In the genomic region with DNA sequence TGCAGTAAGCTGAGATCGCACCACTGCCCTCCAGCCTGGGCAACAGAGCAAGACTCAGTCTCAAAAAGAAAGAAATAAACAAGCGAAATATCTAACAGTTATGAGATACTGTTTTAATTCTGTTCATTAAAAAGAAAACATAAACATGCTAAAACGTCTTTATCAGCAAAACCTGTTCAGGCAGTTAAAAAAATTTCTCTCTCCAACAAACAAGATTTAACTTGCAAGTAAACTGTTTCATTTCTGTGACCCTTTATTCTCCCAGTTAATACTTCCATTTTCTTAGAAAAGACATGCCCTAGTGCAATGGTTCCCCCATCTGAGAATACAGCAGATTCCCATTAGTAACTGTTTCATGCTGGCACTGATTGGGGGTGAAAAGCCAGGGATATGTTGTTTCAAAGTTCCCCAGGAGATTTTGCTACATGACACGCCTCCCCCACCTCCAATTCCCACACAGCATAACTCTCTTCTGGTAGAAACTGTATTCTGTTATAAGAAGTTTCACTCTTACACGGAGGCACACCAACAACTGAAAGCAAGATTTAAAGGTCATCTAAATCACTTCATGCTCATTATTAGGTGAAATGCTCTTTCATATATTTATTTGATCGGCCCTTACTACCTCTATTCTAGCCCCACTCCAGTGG, we compare ENCODE assay signal across 9 cellular contexts. TPM values are rescaled to one million over a fixed set of nuclear protein-coding genes. Genes with fewer than 3 reads are reported as not detected.
DNase-seq lines count a peak whose midpoint lies in the region; ATAC-seq, FAIRE-seq and TF ChIP-seq lines count a peak whose summit lies in the region.
"Had no signal": no experiment of that assay in that cellular context is flagged by ENCODE, and none has a peak within 500 bp of the region (broad histone marks: within the 10 kb centered on the region; RNA-seq: fewer than 3 reads in every experiment).

No MANE protein-coding gene starts in this region.

- POLR2A ChIA-PET in HepG2 (lab: Yijun Ruan, JAX), result no interaction called here

- TF ChIP-seq CTCF in Loucy (conservative IDR thresholded peaks at IDR 0.05; ENCODE audit: low read length), result no peak
- TF ChIP-seq CTCF in HepG2 (CRISPR knock-in tag; IDR thresholded peaks at IDR 0.05), result no peak
- no peak for TF ChIP-seq CTCF in tibial nerve (IDR thresholded peaks at IDR 0.05)

- H3K4me1 ChIP-seq in Loucy (ENCODE audit: insufficient read depth, low read length, poor library complexity, severe bottlenecking) (peaks cover 75% of the 10 kb centered on the region), HepG2 (ENCODE audit: insufficient read depth, low read length) (peaks cover 41% of the 10 kb centered on the region), tibial nerve (peaks cover 0 to 57% (median 36%) of the 10 kb centered on the region in 4 donors)

- H3K9ac ChIP-seq in Loucy (ENCODE audit: low read depth, low read length, poor library complexity, severe bottlenecking) (no peak overlapping the region), HepG2 (ENCODE audit: insufficient read depth, low read depth, low read length) (no peak overlapping the region)

- TF ChIP-seq EP300 in HepG2 (IDR thresholded peaks at IDR 0.05; ENCODE audit: low read depth in 2 of 2, low read length in 2 of 2) (no peak), HepG2 (CRISPR knock-in tag; IDR thresholded peaks at IDR 0.05; ENCODE audit: borderline replicate concordance) (no peak), tibial nerve (IDR thresholded peaks at IDR 0.05) (no peak)

- whole genome bisulfite sequencing in HepG2 (ENCODE audit: low lambda C conversion rate), result 89% methylated on average over 6 of the region's 6 CpGs
- 69 to 72% methylated on average over 6 of the region's 6 CpGs for WGBS in tibial nerve, 2 donors

- TF ChIP-seq POLR2A in HepG2 (IDR thresholded peaks at IDR 0.05; ENCODE audit: insufficient read depth in 1 of 2, low read depth in 2 of 2, low read length in 2 of 2) (no peak), tibial nerve (IDR thresholded peaks at IDR 0.05) (no peak)

- no peaks in the 10 kb centered on the region for H3K27me3 ChIP-seq in Loucy (ENCODE audit: insufficient read depth, low read length, poor library complexity, severe bottlenecking)
- H3K27me3 ChIP-seq in HepG2 (ENCODE audit: control insufficient read depth in 1 of 2, insufficient read depth in 2 of 2, low read length in 2 of 2), result no peaks in the 10 kb centered on the region
- H3K27me3 ChIP-seq in tibial nerve, result no peaks in the 10 kb centered on the region

- CTCF ChIA-PET in HepG2 (lab: Yijun Ruan, JAX; ENCODE audit: low intra/inter-chr PET ratio, low total read pairs), result no interaction called here

- H3K79me2 ChIP-seq in Loucy (ENCODE audit: insufficient read depth, low read length), result peaks cover 100% of the 10 kb centered on the region
- H3K79me2 ChIP-seq in HepG2 (ENCODE audit: insufficient read depth, low read length), result peaks cover 94% of the 10 kb centered on the region

- no peak overlapping the region for H2AFZ ChIP-seq in Loucy (ENCODE audit: low read length)
- no peak overlapping the region for H2AFZ ChIP-seq in HepG2 (ENCODE audit: low read length)

- H3F3A ChIP-seq in Loucy (ENCODE audit: low read depth), result no peaks in the 10 kb centered on the region

- H3K4me3 ChIP-seq in GM08714 (ENCODE audit: low read length) (peak overlapping the region; percentile 40), Loucy (ENCODE audit: low read length, poor library complexity, severe bottlenecking) (no peak overlapping the region), HepG2 (replicated peaks in 1 of 3; ENCODE audit: insufficient read depth in 1 of 3, low read depth in 2 of 3, low read length in 3 of 3) (no peak overlapping the region), tibial nerve (no peak overlapping the region)

- in situ Hi-C loops in HepG2 (cut with HindIII; ENCODE audit: extremely low pct_ligation_motif_present, low pct_unique_long_range_greater_than_20kb), result no loop called here

- H3K4me2 ChIP-seq in Loucy (ENCODE audit: low read depth, low read length, poor library complexity, severe bottlenecking), result peak overlapping the region; percentile 52
- H3K4me2 ChIP-seq in HepG2 (ENCODE audit: low read depth, low read length), result no peak overlapping the region

- H4K20me1 ChIP-seq in Loucy (ENCODE audit: insufficient read depth, low read length, poor library complexity, severe bottlenecking) (peaks cover 100% of the 10 kb centered on the region), HepG2 (ENCODE audit: insufficient read depth, low read length) (no peaks in the 10 kb centered on the region; the same call in 1 of the 2 replicates)

- no peak for TF ChIP-seq RAD21 in HepG2 (CRISPR knock-in tag; IDR thresholded peaks at IDR 0.05)

- BruUV-seq in HepG2 (replicated peaks; lab: Mats Ljungman, UMichigan), result no TSS peak

- H3K36me3 ChIP-seq in Loucy (ENCODE audit: insufficient read depth, low read length) (peaks cover 72% of the 10 kb centered on the region), HepG2 (replicated peaks in 1 of 2; ENCODE audit: control insufficient read depth in 1 of 2, insufficient read depth in 2 of 2, low read length in 2 of 2) (peaks cover 0 to 12% of the 10 kb centered on the region in 2 experiments; a peak in 4 of 5 replicates), tibial nerve (peaks cover 0 to 20% (median 0%) of the 10 kb centered on the region in 3 donors)

- ATAC-seq in GM21528 (IDR thresholded peaks at IDR 0.05; ENCODE audit: low FRiP score, unreplicated experiment) (peak; percentile 70), HepG2 (no peak)

- no peak for FAIRE-seq in HepG2 (lab: Jason Lieb, UNC)
- FAIRE-seq: astrocyte had no signal

- intact Hi-C loops in HepG2 (cut with micrococcal nuclease; ENCODE audit: unreplicated experiment), result no loop called here

- H3K27ac ChIP-seq in HepG2 (ENCODE audit: extremely low read length, insufficient read depth, low read length) (peak overlapping the region; percentile 2), tibial nerve (no peak overlapping the region)

- no peaks in the 10 kb centered on the region for H3K9me3 ChIP-seq in Loucy (ENCODE audit: insufficient read depth, low read depth, low read length)
- no peaks in the 10 kb centered on the region for H3K9me3 ChIP-seq in HepG2 (ENCODE audit: low read length)
- no peaks in the 10 kb centered on the region for H3K9me3 ChIP-seq in tibial nerve

- no peaks in the 10 kb centered on the region for H3K9me2 ChIP-seq in Loucy (replicated peaks; ENCODE audit: low read depth, low read length)

- DNase-seq in HepG2 (ENCODE audit: low spot score) (no peak), NCI-H446 (lab: John Stamatoyannopoulos, UW) (no peak), NCI-H187 (lab: John Stamatoyannopoulos, UW) (no peak), cortex of kidney (lab: John Stamatoyannopoulos, UW) (no peak), tibial nerve (ENCODE audit: low spot score in 2 of 2) (no peak)

TF ChIP-seq in HepG2, 621 proteins besides CTCF, POLR2A, EP300 and RAD21:
- TF ChIP-seq RBM22 (optimal IDR thresholded peaks at IDR 0.05; ENCODE audit: low read length) (peak; percentile 31), MAFK (conservative IDR thresholded peaks at IDR 0.05 in 1 of 2, IDR thresholded peaks at IDR 0.05 in 1 of 2; ENCODE audit: low read length in 2 of 2) (peak; percentile 17 to 41; a peak in 1 of 4 replicates)
- TF ChIP-seq, protein P1, sequence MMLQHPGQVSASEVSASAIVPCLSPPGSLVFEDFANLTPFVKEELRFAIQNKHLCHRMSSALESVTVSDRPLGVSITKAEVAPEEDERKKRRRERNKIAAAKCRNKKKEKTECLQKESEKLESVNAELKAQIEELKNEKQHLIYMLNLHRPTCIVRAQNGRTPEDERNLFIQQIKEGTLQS (CRISPR knock-in tag; IDR thresholded peaks at IDR 0.05), result no peak

RNA-seq across cellular contexts. Expression of a gene that starts 24.4 kb away (rescaled TPM):
- total RNA-seq in HepG2 (2016; rRNA removed; fragmentation: Illumina TruSeq; extraction: Trizol), result 71.5 and 91.5 TPM in 2 replicates
- total RNA-seq in HepG2 (2016; cell fraction: cytosol; rRNA removed; fragmentation: Illumina TruSeq; extraction: Trizol; ENCODE audit: low read depth), result 12.1 and 14.2 TPM in 2 replicates
- 70.6 and 87.4 TPM in 2 replicates for total RNA-seq in HepG2 (2016; cell fraction: insoluble cytoplasmic fraction; rRNA removed; fragmentation: Illumina TruSeq; extraction: Trizol)
- total RNA-seq in HepG2 (2016; cell fraction: membrane; rRNA removed; fragmentation: Illumina TruSeq; extraction: Trizol), result 24.5 and 26.2 TPM in 2 replicates
- 78.4 and 79.2 TPM in 2 replicates for total RNA-seq in HepG2 (2016; cell fraction: nucleus; rRNA removed; fragmentation: Illumina TruSeq; extraction: Trizol)
- polyA plus RNA-seq in HepG2 (2011; rRNA removed), result 24.6 and 26.5 TPM in 2 replicates
- 14.1 and 18.0 TPM in 2 replicates for polyA plus RNA-seq in HepG2 (2011; cell fraction: cytosol; rRNA removed)
- 15.7 and 16.1 TPM in 2 replicates for polyA plus RNA-seq in HepG2 (2011; cell fraction: nucleus; rRNA removed)
- 28.9 and 32.2 TPM in 2 replicates for polyA plus RNA-seq in HepG2 (2012)
- 1.6 and 1.9 TPM in 2 replicates for polyA plus RNA-seq in HepG2 (2016; cell fraction: cytosol; fragmentation: Illumina TruSeq; extraction: Trizol; ENCODE audit: low read depth)
- 55.8 and 56.2 TPM in 2 replicates for polyA plus RNA-seq in HepG2 (2016; cell fraction: insoluble cytoplasmic fraction; fragmentation: Illumina TruSeq; extraction: Trizol; ENCODE audit: low read depth)
- 6.4 and 6.6 TPM in 2 replicates for polyA plus RNA-seq in HepG2 (2016; cell fraction: membrane; fragmentation: Illumina TruSeq; extraction: Trizol; ENCODE audit: low read depth)
- polyA plus RNA-seq in HepG2 (2016; cell fraction: nucleus; fragmentation: Illumina TruSeq; extraction: Trizol; ENCODE audit: insufficient read depth, low read depth), result 46.4 and 47.1 TPM in 2 replicates
- polyA minus RNA-seq in HepG2 (2011; rRNA and poly(A)+ RNA removed; ENCODE audit: low replicate concordance), result 18.2 and 60.6 TPM in 2 replicates
- 29.5 and 31.8 TPM in 2 replicates for polyA minus RNA-seq in HepG2 (2011; cell fraction: cytosol; rRNA and poly(A)+ RNA removed)
- 77.6 and 81.4 TPM in 2 replicates for polyA minus RNA-seq in HepG2 (2011; cell fraction: nucleus; rRNA and poly(A)+ RNA removed)
- 100 to 1,000 TPM in 2 of 4 donors, 10 to 100 TPM in 2; 54.6 to 118 (median 98.6) TPM for total RNA-seq in tibial nerve
